ENCODE assay signal across 19 cellular contexts in genomic region chr19:50493171-50493570, GRCh38. TPM values are rescaled to one million over a fixed set of nuclear protein-coding genes. Genes with fewer than 3 reads are reported as not detected.
DNase-seq lines count a peak whose midpoint lies in the region; ATAC-seq and TF ChIP-seq lines count a peak whose summit lies in the region.
"Had no signal": no experiment of that assay in that cellular context is flagged by ENCODE, and none has a peak within 500 bp of the region (broad histone marks: within the 10 kb centered on the region; RNA-seq: fewer than 3 reads in every experiment).

No MANE protein-coding gene starts in this region.

- H3K9me3 ChIP-seq in sigmoid colon = no peaks in the 10 kb centered on the region
- H3K9me3 ChIP-seq in aorta (ENCODE audit: control insufficient read depth, low read length) = no peaks in the 10 kb centered on the region

- no peak for TF ChIP-seq EP300 in sigmoid colon (IDR thresholded peaks at IDR 0.05)

- TF ChIP-seq CTCF in sigmoid colon (IDR thresholded peaks at IDR 0.05) = no peak

- WGBS in sigmoid colon, 2 donors = 78 to 88% methylated on average over 8 of the region's 8 CpGs
- WGBS in aorta, 2 donors = 60 to 65% methylated on average over 6 to 8 of the region's 8 CpGs

- H3K27ac ChIP-seq in sigmoid colon = no peak overlapping the region
- no peak overlapping the region for H3K27ac ChIP-seq in aorta (ENCODE audit: low read depth in 1 of 2, low read length in 2 of 2)
- H3K27ac ChIP-seq: 22Rv1 had no signal

- H3K4me3 ChIP-seq in sigmoid colon = no peak overlapping the region
- H3K4me3 ChIP-seq in aorta (ENCODE audit: low read length in 2 of 2) = no peak overlapping the region

- H3K4me1 ChIP-seq in sigmoid colon (no peaks in the 10 kb centered on the region), aorta (ENCODE audit: control insufficient read depth in 1 of 2, insufficient read depth in 2 of 2, low read length in 2 of 2) (no peaks in the 10 kb centered on the region)

- intact Hi-C loops in left cardiac atrium (cut with DNase I) (no loop called here), cardiac septum (cut with DNase I) (no loop called here), sigmoid colon (cut with DNase I) (no loop called here), aorta (cut with DNase I) (no loop called here)

- no peak for TF ChIP-seq POLR2A in sigmoid colon (IDR thresholded peaks at IDR 0.05)

- H3K27me3 ChIP-seq in sigmoid colon = peaks cover 5 to 37% (median 27%) of the 10 kb centered on the region in 3 donors
- H3K27me3 ChIP-seq in aorta (ENCODE audit: control insufficient read depth in 1 of 2, insufficient read depth in 2 of 2, low read length in 1 of 2) = no peaks in the 10 kb centered on the region

- ATAC-seq in left cardiac atrium (no peak), aorta (ENCODE audit: low FRiP score) (no peak)
- ATAC-seq: CD8-positive, alpha-beta T cell had no signal

- H3K36me3 ChIP-seq in sigmoid colon (peaks cover 0 to 4% (median 0%) of the 10 kb centered on the region in 4 donors), aorta (ENCODE audit: control insufficient read depth in 1 of 2, insufficient read depth in 2 of 2, low read length in 1 of 2) (no peaks in the 10 kb centered on the region)

- DNase-seq in activated effector memory CD4-positive, alpha-beta T cell treated with anti-CD3 and anti-CD28 coated beads, Interleukin-2, amount 50 U/mL, for 16 hours = peak; percentile 25
- no peak for DNase-seq in activated effector memory CD4-positive, alpha-beta T cell treated with Interleukin-2 at 50 U/mL for 16 hours
- peak; percentile 2 for DNase-seq in left cardiac atrium
- DNase-seq in cardiac septum (ENCODE audit: low spot score) = no peak
- peak; percentile 28 for DNase-seq in sigmoid colon
- peak; percentile 13 to 37 for DNase-seq in aorta
- DNase-seq in HCEC 1CT = no peak
- no peak for DNase-seq in SW 1271 (lab: John Stamatoyannopoulos, UW)
- DNase-seq: CD8-positive, alpha-beta T cell; COR-L47; DMS153; DMS79 treated with DMSO at 0.1 percent for 48 hours; EL; GOT3; H9 had no signal

RNA-seq across cellular contexts. Expression of gene GARIN5A, which starts 16.5 kb away (rescaled TPM):
- total RNA-seq in left cardiac atrium (1 to 10 TPM; 1.4 to 1.5 TPM), cardiac septum (1.1 TPM), sigmoid colon (1 to 10 TPM in 2 of 4 donors, under 1 TPM in 1, not detected in 1; 0.36 to 7.1 (median 1.2) TPM), aorta (not detected)
- polyA plus RNA-seq in sigmoid colon (1 to 10 TPM in 2 of 3 donors, not detected in 1; 1.6 to 2.8 TPM), aorta (not detected)

RNA-seq across cellular contexts. Expression of gene EMC10, which starts 16.9 kb away (rescaled TPM):
- 10 to 100 TPM; 82.3 to 96.9 TPM for total RNA-seq in left cardiac atrium
- 106 TPM for total RNA-seq in cardiac septum
- total RNA-seq in sigmoid colon = 10 to 100 TPM; 38.5 to 48.5 (median 42.3) TPM
- polyA plus RNA-seq in sigmoid colon = 100 to 1,000 TPM in 1 of 3 donors, 10 to 100 TPM in 2; 34.2 to 140 (median 41.8) TPM
- total RNA-seq in aorta = 10 to 100 TPM; 79.6 to 86.5 TPM
- 100 to 1,000 TPM in 1 of 2 donors, 10 to 100 TPM in 1; 65.2 to 111 TPM for polyA plus RNA-seq in aorta

RNA-seq across cellular contexts. Expression of gene JOSD2, which starts 17.8 kb away (rescaled TPM):
- 10 to 100 TPM; 27.3 to 36.7 TPM for total RNA-seq in left cardiac atrium
- 36.1 TPM for total RNA-seq in cardiac septum
- 10 to 100 TPM; 23.5 to 47.9 (median 33.7) TPM for total RNA-seq in sigmoid colon
- polyA plus RNA-seq in sigmoid colon = 10 to 100 TPM; 55.3 to 85.1 (median 65.7) TPM
- 10 to 100 TPM; 26.6 to 34.2 TPM for total RNA-seq in aorta
- 10 to 100 TPM; 40.2 to 76.1 TPM for polyA plus RNA-seq in aorta

RNA-seq across cellular contexts. Expression of gene ASPDH, which starts 20.5 kb away (rescaled TPM):
- total RNA-seq in left cardiac atrium (not detected), cardiac septum (not detected), sigmoid colon (not detected), aorta (not detected)
- polyA plus RNA-seq in sigmoid colon (not detected), aorta (1 to 10 TPM in 1 of 2 donors, not detected in 1; 1.9 TPM)
- total RNA-seq: CD8-positive, alpha-beta T cell; H9; HT-29 had no signal
- polyA plus RNA-seq: BJ, CD14-positive monocyte had no signal

Comparison
In these comparisons a context has a peak if more than half of its experiments do, and no peak if none do; other contexts are left out.
1. DNase-seq: peak in activated effector memory CD4-positive, alpha-beta T cell treated with anti-CD3 and anti-CD28 coated beads, Interleukin-2, amount 50 U/mL, for 16 hours (single experiment), left cardiac atrium (single experiment), sigmoid colon (single experiment) and aorta (2 of 2); none in activated effector memory CD4-positive, alpha-beta T cell treated with Interleukin-2 at 50 U/mL for 16 hours (single experiment), cardiac septum (single experiment), HCEC 1CT (single experiment) and SW 1271 (0 of 2).